8 cellular contexts compared by ENCODE assay signal in genomic region chr13:32031025-32031814, GRCh38. TPM values are rescaled to one million over a fixed set of nuclear protein-coding genes. Genes with fewer than 3 reads are reported as not detected.
DNase-seq lines count a peak whose midpoint lies in the region; ATAC-seq and FAIRE-seq lines count a peak whose summit lies in the region.

Gene FRY, plus strand, starts transcription at chr13:32031774. Its CDS starts 22 bp downstream, at chr13:32031796.

- H3K27ac ChIP-seq in BLaER1 treated with 17β-estradiol and CSF1 and Interleukin-3, amounts not matched to agents 10 nM and 100 nM: peak within 1 kb of the TSS in 2 of 11 experiments; percentile 5 to 36; a peak in 3 of 22 replicates
- H3K27ac ChIP-seq in esophagus (ENCODE audit: low read depth in 2 of 2, low read length in 1 of 2): peak within 1 kb of the TSS; percentile 31 to 45

- peaks cover 20% of the 10 kb centered on the region for H3K4me1 Mint-ChIP-seq in activated T-cell treated with anti-CD3 and anti-CD28 coated beads, Interleukin-2, amount 50 U/mL, for 4 hours (ENCODE audit: low read depth)
- H3K4me1 Mint-ChIP-seq in stimulated activated effector memory CD8-positive, alpha-beta T cell treated with anti-CD3 and anti-CD28 coated beads, Interleukin-12 subunit alpha, Interleukin-12 subunit beta, amount 100 ng/mL, for 72 hours: peaks cover 8% of the 10 kb centered on the region

- peak within 1 kb of the TSS in 10 of 11 experiments; percentile 42 to 76 (median 65); a peak in 19 of 22 replicates for H3K9ac ChIP-seq in BLaER1 treated with 17β-estradiol and CSF1 and Interleukin-3, amounts not matched to agents 10 nM and 100 nM
- peak within 1 kb of the TSS; percentile 56 for H3K9ac ChIP-seq in mucosa of stomach (ENCODE audit: low read length)

- DNase-seq in GM19239 (ENCODE audit: insufficient read length, low spot score): peak; percentile 30
- peak; percentile 89 for DNase-seq in NOMO-1 treated with DMSO at 0.1 percent for 48 hours (lab: John Stamatoyannopoulos, UW; ENCODE audit: unreplicated experiment)
- DNase-seq in activated T-cell treated with anti-CD3 and anti-CD28 coated beads, Interleukin-2, amount 50 U/mL, for 4 hours: peak; percentile 25
- peak; percentile 18 to 61 for DNase-seq in stimulated activated effector memory CD8-positive, alpha-beta T cell treated with anti-CD3 and anti-CD28 coated beads, Interleukin-12 subunit alpha, Interleukin-12 subunit beta, amount 100 ng/mL, for 72 hours (ENCODE audit: low spot score in 2 of 2)

- H3K9me3 Mint-ChIP-seq in activated T-cell treated with anti-CD3 and anti-CD28 coated beads, Interleukin-2, amount 50 U/mL, for 4 hours: no peaks in the 10 kb centered on the region
- H3K9me3 Mint-ChIP-seq in stimulated activated effector memory CD8-positive, alpha-beta T cell treated with anti-CD3 and anti-CD28 coated beads, Interleukin-12 subunit alpha, Interleukin-12 subunit beta, amount 100 ng/mL, for 72 hours: no peaks in the 10 kb centered on the region

- WGBS in esophagus, 2 donors: 1 to 3% methylated on average over 54 to 59 of the region's 59 CpGs

- H3K27ac Mint-ChIP-seq in stimulated activated effector memory CD8-positive, alpha-beta T cell treated with anti-CD3 and anti-CD28 coated beads, Interleukin-12 subunit alpha, Interleukin-12 subunit beta, amount 100 ng/mL, for 72 hours: peak within 1 kb of the TSS; percentile 74

- peaks cover 0 to 11% (median 0%) of the 10 kb centered on the region in 11 experiments; a peak in 3 of 22 replicates for H4K20me1 ChIP-seq in BLaER1 treated with 17β-estradiol and CSF1 and Interleukin-3, amounts not matched to agents 10 nM and 100 nM

- peak within 1 kb of the TSS; percentile 60 to 80 (median 68) for H3K4me3 ChIP-seq in BLaER1 treated with 17β-estradiol and CSF1 and Interleukin-3, amounts not matched to agents 10 nM and 100 nM
- H3K4me3 ChIP-seq in esophagus (ENCODE audit: low read depth in 1 of 2, low read length in 2 of 2): peak within 1 kb of the TSS; percentile 62 to 68
- H3K4me3 ChIP-seq in mucosa of stomach (ENCODE audit: low read length): peak within 1 kb of the TSS; percentile 35

- no peaks in the 10 kb centered on the region for H3K36me3 Mint-ChIP-seq in activated T-cell treated with anti-CD3 and anti-CD28 coated beads, Interleukin-2, amount 50 U/mL, for 4 hours (ENCODE audit: insufficient read depth)
- no peaks in the 10 kb centered on the region for H3K36me3 Mint-ChIP-seq in stimulated activated effector memory CD8-positive, alpha-beta T cell treated with anti-CD3 and anti-CD28 coated beads, Interleukin-12 subunit alpha, Interleukin-12 subunit beta, amount 100 ng/mL, for 72 hours

- peaks cover 37 to 52% (median 43%) of the 10 kb centered on the region in 11 experiments for H3K27me3 ChIP-seq in BLaER1 treated with 17β-estradiol and CSF1 and Interleukin-3, amounts not matched to agents 10 nM and 100 nM
- no peaks in the 10 kb centered on the region for H3K27me3 ChIP-seq in esophagus (ENCODE audit: control insufficient read depth in 1 of 2, insufficient read depth in 2 of 2, low read length in 2 of 2)
- H3K27me3 ChIP-seq in mucosa of stomach (ENCODE audit: control insufficient read depth, insufficient read depth, low read length): no peaks in the 10 kb centered on the region

- H3K27me3 Mint-ChIP-seq in activated T-cell treated with anti-CD3 and anti-CD28 coated beads, Interleukin-2, amount 50 U/mL, for 4 hours (ENCODE audit: low read depth): peaks cover 23% of the 10 kb centered on the region

- H3K4me3 Mint-ChIP-seq in activated T-cell treated with anti-CD3 and anti-CD28 coated beads, Interleukin-2, amount 50 U/mL, for 4 hours: peak within 1 kb of the TSS; percentile 89
- H3K4me3 Mint-ChIP-seq in stimulated activated effector memory CD8-positive, alpha-beta T cell treated with anti-CD3 and anti-CD28 coated beads, Interleukin-12 subunit alpha, Interleukin-12 subunit beta, amount 100 ng/mL, for 72 hours: peak within 1 kb of the TSS; percentile 75

- H3K4me1 ChIP-seq in BLaER1 treated with 17β-estradiol and CSF1 and Interleukin-3, amounts not matched to agents 10 nM and 100 nM: peaks cover 0 to 23% (median 10%) of the 10 kb centered on the region in 10 experiments; a peak in 15 of 20 replicates
- peaks cover 0 to 2% of the 10 kb centered on the region in 2 donors for H3K4me1 ChIP-seq in esophagus (ENCODE audit: control insufficient read depth in 2 of 2, insufficient read depth in 2 of 2, low read length in 1 of 2)
- peaks cover 28% of the 10 kb centered on the region for H3K4me1 ChIP-seq in mucosa of stomach (ENCODE audit: control insufficient read depth, insufficient read depth, low read length)

- peak; percentile 82 for ATAC-seq in HG03432 (IDR thresholded peaks at IDR 0.05; ENCODE audit: unreplicated experiment)
- ATAC-seq in activated T-cell treated with anti-CD3 and anti-CD28 coated beads, Interleukin-2, amount 50 U/mL, for 4 hours: peak; percentile 89 to 90
- ATAC-seq in stimulated activated effector memory CD8-positive, alpha-beta T cell treated with anti-CD3 and anti-CD28 coated beads, Interleukin-12 subunit alpha, Interleukin-12 subunit beta, amount 100 ng/mL, for 72 hours: peak; percentile 88

- H3K4me2 ChIP-seq in BLaER1 treated with 17β-estradiol and CSF1 and Interleukin-3, amounts not matched to agents 10 nM and 100 nM: peak within 1 kb of the TSS; percentile 88 to 98 (median 94)

- no peaks in the 10 kb centered on the region for H3K36me3 ChIP-seq in BLaER1 treated with 17β-estradiol and CSF1 and Interleukin-3, amounts not matched to agents 10 nM and 100 nM
- H3K36me3 ChIP-seq in esophagus (ENCODE audit: control insufficient read depth in 2 of 2, insufficient read depth in 2 of 2, low read length in 1 of 2) (no peaks in the 10 kb centered on the region), mucosa of stomach (ENCODE audit: control insufficient read depth, insufficient read depth, low read length) (no peaks in the 10 kb centered on the region)

- no peaks in the 10 kb centered on the region for H3K9me3 ChIP-seq in BLaER1 treated with 17β-estradiol and CSF1 and Interleukin-3, amounts not matched to agents 10 nM and 100 nM (replicated peaks in 1 of 11)
- H3K9me3 ChIP-seq in esophagus (ENCODE audit: control insufficient read depth in 2 of 2, insufficient read depth in 1 of 2, low read depth in 1 of 2, low read length in 1 of 2) (no peaks in the 10 kb centered on the region), mucosa of stomach (ENCODE audit: control insufficient read depth, low read length) (no peaks in the 10 kb centered on the region)

- FAIRE-seq in GM19239 (lab: Jason Lieb, UNC): peak; percentile 76

RNA-seq across cellular contexts. Expression of gene FRY, which starts in this region (rescaled TPM):
- total RNA-seq in activated T-cell treated with anti-CD3 and anti-CD28 coated beads, Interleukin-2, amount 50 U/mL, for 4 hours: 1 to 10 TPM in 1 of 3 donors, under 1 TPM in 2; 0.74 to 1.0 (median 0.87) TPM
- polyA plus RNA-seq in esophagus: 1 to 10 TPM; 2.4 to 4.3 TPM

Comparison
In these comparisons a context has a peak if more than half of its experiments do, and no peak if none do; other contexts are left out.
1. DNase-seq: peak in every context shown above with its lines; median percentile 89 in NOMO-1 treated with DMSO at 0.1 percent for 48 hours; 40 in stimulated activated effector memory CD8-positive, alpha-beta T cell treated with anti-CD3 and anti-CD28 coated beads, Interleukin-12 subunit alpha, Interleukin-12 subunit beta, amount 100 ng/mL, for 72 hours; 30 in GM19239; 25 in activated T-cell treated with anti-CD3 and anti-CD28 coated beads, Interleukin-2, amount 50 U/mL, for 4 hours.